In genomic region chr6:13397359-13398080, GRCh38 we compare ENCODE assay signal across 8 cellular contexts.
DNase-seq lines count a peak whose midpoint lies in the region; ATAC-seq and TF ChIP-seq lines count a peak whose summit lies in the region.

No MANE protein-coding gene starts in this region.

- peak; percentile 71 for ATAC-seq in GM19395 (IDR thresholded peaks at IDR 0.05; ENCODE audit: unreplicated experiment)
- peak; percentile 74 for ATAC-seq in HG03175 (IDR thresholded peaks at IDR 0.05; ENCODE audit: unreplicated experiment)
- peak; percentile 42 for ATAC-seq in omental fat pad (ENCODE audit: low FRiP score)

- peak; percentile 29; the same call in 1 of the 2 replicates for TF ChIP-seq CTCF in AG04450 (IDR thresholded peaks at IDR 0.05; ENCODE audit: low read depth, low read length)
- no peak for TF ChIP-seq CTCF in omental fat pad (IDR thresholded peaks at IDR 0.05)
- TF ChIP-seq CTCF in ascending aorta (IDR thresholded peaks at IDR 0.05), result no peak

- H3K4me3 ChIP-seq in AG04450 (ENCODE audit: low read depth, low read length), result no peak overlapping the region
- H3K4me3 ChIP-seq in ascending aorta, result no peak overlapping the region

- H3K36me3 ChIP-seq in ascending aorta, result no peaks in the 10 kb centered on the region

- H3K27ac ChIP-seq in AG04450 (ENCODE audit: low read depth, low read length) (no peak overlapping the region), ascending aorta (peak overlapping the region in 1 of 2 donors; percentile 66)

- intact Hi-C loops in ascending aorta (cut with DNase I), result no loop called here

- POLR2A ChIA-PET in AG04450 (lab: Yijun Ruan, JAX), result no interaction called here

- DNase-seq in AG04450 (ENCODE audit: low read depth, low spot score) (no peak), UCSD-AML1 (lab: John Stamatoyannopoulos, UW; ENCODE audit: unreplicated experiment) (peak; percentile 31), omental fat pad (ENCODE audit: low spot score) (no peak), ascending aorta (ENCODE audit: low spot score in 2 of 2) (no peak), HPDE6-E6E7 (ENCODE audit: extremely low spot score) (no peak), cortex of kidney (lab: John Stamatoyannopoulos, UW) (no peak)

- no peaks in the 10 kb centered on the region for H3K27me3 ChIP-seq in AG04450 (ENCODE audit: control insufficient read depth, insufficient read depth, low read length)
- H3K27me3 ChIP-seq in ascending aorta, result no peaks in the 10 kb centered on the region

- no peaks in the 10 kb centered on the region for H3K9me3 ChIP-seq in AG04450 (ENCODE audit: control insufficient read depth, insufficient read depth, low read length)
- H3K9me3 ChIP-seq in ascending aorta, result no peaks in the 10 kb centered on the region

- CTCF ChIA-PET in AG04450 (lab: Charles Lee), result interaction anchor here (0.6 to 1.3 kb wide), 4 partner anchors 75 to 178 kb away, joined by 3 to 5 read pairs (median 4); partner anchors contain the start of gene SIRT5

- H3K4me1 ChIP-seq in ascending aorta, result peaks cover 3 to 23% of the 10 kb centered on the region in 2 donors
